Comparison of ENCODE assay signal across 1 cellular context in the genomic region with DNA sequence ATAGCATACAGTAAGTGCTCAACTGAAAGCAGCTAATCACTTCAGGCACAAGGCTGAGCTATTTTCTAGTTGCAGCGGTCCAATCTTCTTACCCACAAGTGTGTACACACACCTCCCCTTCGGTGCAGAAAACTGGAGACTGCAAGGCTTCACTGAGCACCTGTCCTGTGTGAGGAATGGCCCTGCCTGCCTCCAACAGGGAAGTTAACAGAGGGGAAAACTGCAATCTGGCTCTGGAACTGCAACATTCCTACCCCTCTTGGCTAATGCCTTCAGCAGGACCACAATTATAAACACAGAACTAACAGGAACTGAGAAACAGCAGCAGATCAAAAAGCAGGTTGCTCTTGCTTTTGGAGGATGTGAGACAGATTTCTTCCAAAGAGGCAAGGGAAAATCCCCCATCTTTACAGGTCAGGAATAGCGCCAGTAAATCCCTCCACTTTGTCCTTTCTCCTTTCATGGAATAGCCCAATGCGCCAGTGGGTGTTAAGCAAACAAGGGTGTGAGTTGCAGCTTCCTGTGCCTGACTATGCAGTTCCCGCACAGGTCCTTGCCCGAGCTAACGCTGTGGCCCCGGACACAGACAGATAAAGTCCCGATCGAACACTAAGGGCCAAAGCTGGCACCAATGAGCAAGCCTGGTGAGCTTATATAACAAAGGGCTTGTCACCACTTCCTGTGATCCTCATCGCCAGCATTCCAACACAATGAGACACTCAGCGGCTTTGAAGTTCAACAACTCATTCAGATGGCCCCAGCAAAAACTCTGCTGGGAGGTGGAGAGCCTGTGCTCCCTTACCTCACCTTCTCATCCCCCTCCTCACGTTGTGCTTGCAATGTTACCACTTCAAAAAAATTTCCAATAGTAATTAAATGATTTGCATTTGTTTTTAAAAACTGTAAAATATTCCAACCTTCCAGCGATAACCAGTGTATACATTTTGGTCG.
TF ChIP-seq lines count a peak whose summit lies in the region.

No MANE protein-coding gene starts in this region.

TF ChIP-seq in HepG2, 621 proteins besides CTCF, POLR2A, EP300 and RAD21 (continued from another document and continues in another):
- TF ChIP-seq, protein P1, sequence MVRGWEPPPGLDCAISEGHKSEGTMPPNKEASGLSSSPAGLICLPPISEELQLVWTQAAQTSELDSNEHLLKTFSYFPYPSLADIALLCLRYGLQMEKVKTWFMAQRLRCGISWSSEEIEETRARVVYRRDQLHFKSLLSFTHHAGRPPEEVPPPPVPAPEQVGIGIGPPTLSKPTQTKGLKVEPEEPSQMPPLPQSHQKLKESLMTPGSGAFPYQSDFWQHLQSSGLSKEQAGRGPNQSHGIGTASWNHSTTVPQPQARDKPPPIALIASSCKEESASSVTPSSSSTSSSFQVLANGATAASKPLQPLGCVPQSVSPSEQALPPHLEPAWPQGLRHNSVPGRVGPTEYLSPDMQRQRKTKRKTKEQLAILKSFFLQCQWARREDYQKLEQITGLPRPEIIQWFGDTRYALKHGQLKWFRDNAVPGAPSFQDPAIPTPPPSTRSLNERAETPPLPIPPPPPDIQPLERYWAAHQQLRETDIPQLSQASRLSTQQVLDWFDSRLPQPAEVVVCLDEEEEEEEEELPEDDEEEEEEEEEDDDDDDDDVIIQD (CRISPR knock-in tag; IDR thresholded peaks at IDR 0.05; ENCODE audit: low read depth), result peak; percentile 87; the same call in 1 of the 2 replicates
- TF ChIP-seq ZNF781 (CRISPR knock-in tag; IDR thresholded peaks at IDR 0.05; ENCODE audit: borderline replicate concordance, not compliant biosample characterization), result no peak
- TF ChIP-seq ARID4A (CRISPR knock-in tag; IDR thresholded peaks at IDR 0.05; ENCODE audit: borderline replicate concordance), result peak; percentile 79; the same call in 1 of the 2 replicates
- TF ChIP-seq NFKB2 (CRISPR knock-in tag; IDR thresholded peaks at IDR 0.05; ENCODE audit: borderline replicate concordance), result peak; percentile 82; the same call in 1 of the 2 replicates
- no peak for TF ChIP-seq DDIT3 (CRISPR knock-in tag; IDR thresholded peaks at IDR 0.05)
- TF ChIP-seq CREBL2 (CRISPR knock-in tag; IDR thresholded peaks at IDR 0.05; ENCODE audit: borderline replicate concordance), result no peak
- peak; percentile 67; the same call in 1 of the 2 replicates for TF ChIP-seq KLF15 (CRISPR knock-in tag; IDR thresholded peaks at IDR 0.05; ENCODE audit: borderline replicate concordance)
- peak; percentile 68; the same call in 1 of the 2 replicates for TF ChIP-seq HNF1A (IDR thresholded peaks at IDR 0.05; ENCODE audit: low read depth)
- TF ChIP-seq HNF1A (CRISPR knock-in tag; IDR thresholded peaks at IDR 0.05; ENCODE audit: borderline replicate concordance), result peak; percentile 82
- TF ChIP-seq HNF1B (CRISPR knock-in tag; IDR thresholded peaks at IDR 0.05), result peak; percentile 81
- no peak for TF ChIP-seq CHD2 (IDR thresholded peaks at IDR 0.05; ENCODE audit: low read depth, low read length)
- no peak; the same call in 1 of the 2 replicates for TF ChIP-seq ZNF644 (CRISPR knock-in tag; IDR thresholded peaks at IDR 0.05; ENCODE audit: low read depth)
- TF ChIP-seq TCF7L2 (IDR thresholded peaks at IDR 0.05; ENCODE audit: low read depth, low read length), result peak; percentile 65
- TF ChIP-seq TAF15 (IDR thresholded peaks at IDR 0.05; ENCODE audit: low read depth, low read length, poor library complexity, severe bottlenecking), result no peak
- peak; percentile 76; the same call in 1 of the 2 replicates for TF ChIP-seq HNRNPL (IDR thresholded peaks at IDR 0.05; ENCODE audit: low read depth, low read length)
- peak; percentile 64; the same call in 1 of the 2 replicates for TF ChIP-seq ZNF740 (CRISPR knock-in tag; IDR thresholded peaks at IDR 0.05)
- TF ChIP-seq ZNF761 (CRISPR knock-in tag; conservative IDR thresholded peaks at IDR 0.05), result 0 out of 2 replicates have a peak, but pooled peaks have one; percentile 65
- peak; percentile 90 for TF ChIP-seq BCL6 (CRISPR knock-in tag; IDR thresholded peaks at IDR 0.05)
- TF ChIP-seq MIXL1 (CRISPR knock-in tag; IDR thresholded peaks at IDR 0.05), result peak; percentile 83
- TF ChIP-seq ZSCAN25 (CRISPR knock-in tag; IDR thresholded peaks at IDR 0.05), result peak; percentile 78; the same call in 1 of the 2 replicates
- TF ChIP-seq HOXD1 (CRISPR knock-in tag; IDR thresholded peaks at IDR 0.05), result peak; percentile 82
- peak; percentile 94 for TF ChIP-seq SAP130 (CRISPR knock-in tag; IDR thresholded peaks at IDR 0.05; ENCODE audit: low read depth)
- no peak for TF ChIP-seq ZNF451 (CRISPR knock-in tag; IDR thresholded peaks at IDR 0.05)
- TF ChIP-seq RBM39 (IDR thresholded peaks at IDR 0.05; ENCODE audit: low read depth, low read length, poor library complexity, severe bottlenecking), result no peak
- TF ChIP-seq E2F2 (CRISPR knock-in tag; IDR thresholded peaks at IDR 0.05; ENCODE audit: borderline replicate concordance), result peak; percentile 72; the same call in 1 of the 2 replicates
- no peak for TF ChIP-seq TCF12 (IDR thresholded peaks at IDR 0.05)
- TF ChIP-seq TCF12 (CRISPR knock-in tag; IDR thresholded peaks at IDR 0.05), result peak; percentile 86
- TF ChIP-seq RFX1 (IDR thresholded peaks at IDR 0.05), result no peak
- TF ChIP-seq ZNF44 (CRISPR knock-in tag; IDR thresholded peaks at IDR 0.05), result no peak
- TF ChIP-seq, protein P2, sequence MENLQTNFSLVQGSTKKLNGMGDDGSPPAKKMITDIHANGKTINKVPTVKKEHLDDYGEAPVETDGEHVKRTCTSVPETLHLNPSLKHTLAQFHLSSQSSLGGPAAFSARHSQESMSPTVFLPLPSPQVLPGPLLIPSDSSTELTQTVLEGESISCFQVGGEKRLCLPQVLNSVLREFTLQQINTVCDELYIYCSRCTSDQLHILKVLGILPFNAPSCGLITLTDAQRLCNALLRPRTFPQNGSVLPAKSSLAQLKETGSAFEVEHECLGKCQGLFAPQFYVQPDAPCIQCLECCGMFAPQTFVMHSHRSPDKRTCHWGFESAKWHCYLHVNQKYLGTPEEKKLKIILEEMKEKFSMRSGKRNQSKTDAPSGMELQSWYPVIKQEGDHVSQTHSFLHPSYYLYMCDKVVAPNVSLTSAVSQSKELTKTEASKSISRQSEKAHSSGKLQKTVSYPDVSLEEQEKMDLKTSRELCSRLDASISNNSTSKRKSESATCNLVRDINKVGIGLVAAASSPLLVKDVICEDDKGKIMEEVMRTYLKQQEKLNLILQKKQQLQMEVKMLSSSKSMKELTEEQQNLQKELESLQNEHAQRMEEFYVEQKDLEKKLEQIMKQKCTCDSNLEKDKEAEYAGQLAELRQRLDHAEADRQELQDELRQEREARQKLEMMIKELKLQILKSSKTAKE (CRISPR knock-in tag; IDR thresholded peaks at IDR 0.05; ENCODE audit: borderline replicate concordance), result peak; percentile 93
- TF ChIP-seq CEBPZ (IDR thresholded peaks at IDR 0.05; ENCODE audit: low read length), result no peak
